1 cellular context compared by ENCODE assay signal in genomic region chr12:53381739-53382630, GRCh38.
TF ChIP-seq lines count a peak whose summit lies in the region.

No MANE protein-coding gene starts in this region.

TF ChIP-seq in HEK293, 187 proteins besides CTCF, POLR2A, EP300 and RAD21 (continued from another document):
- TF ChIP-seq, protein P1, sequence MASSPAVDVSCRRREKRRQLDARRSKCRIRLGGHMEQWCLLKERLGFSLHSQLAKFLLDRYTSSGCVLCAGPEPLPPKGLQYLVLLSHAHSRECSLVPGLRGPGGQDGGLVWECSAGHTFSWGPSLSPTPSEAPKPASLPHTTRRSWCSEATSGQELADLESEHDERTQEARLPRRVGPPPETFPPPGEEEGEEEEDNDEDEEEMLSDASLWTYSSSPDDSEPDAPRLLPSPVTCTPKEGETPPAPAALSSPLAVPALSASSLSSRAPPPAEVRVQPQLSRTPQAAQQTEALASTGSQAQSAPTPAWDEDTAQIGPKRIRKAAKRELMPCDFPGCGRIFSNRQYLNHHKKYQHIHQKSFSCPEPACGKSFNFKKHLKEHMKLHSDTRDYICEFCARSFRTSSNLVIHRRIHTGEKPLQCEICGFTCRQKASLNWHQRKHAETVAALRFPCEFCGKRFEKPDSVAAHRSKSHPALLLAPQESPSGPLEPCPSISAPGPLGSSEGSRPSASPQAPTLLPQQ (tag by site-specific recombination; IDR thresholded peaks at IDR 0.05) = 0 out of 2 replicates have a peak, but pooled peaks have one; percentile 38
- TF ChIP-seq GLIS1 (tag by site-specific recombination; IDR thresholded peaks at IDR 0.05) (peak; percentile 20; the same call in 1 of the 2 replicates), ZNF530 (tag by site-specific recombination; IDR thresholded peaks at IDR 0.05; ENCODE audit: low read depth) (no peak), ZBTB48 (tag by site-specific recombination; IDR thresholded peaks at IDR 0.05) (0 out of 2 replicates have a peak, but pooled peaks have one; percentile 44), ZNF654 (tag by site-specific recombination; IDR thresholded peaks at IDR 0.05; ENCODE audit: low read depth) (peak; percentile 11; the same call in 1 of the 2 replicates), ZNF184 (tag by site-specific recombination; IDR thresholded peaks at IDR 0.05) (0 out of 2 replicates have a peak, but pooled peaks have one; percentile 10)
